Comparison of ENCODE assay signal across 8 cellular contexts in the genomic region with DNA sequence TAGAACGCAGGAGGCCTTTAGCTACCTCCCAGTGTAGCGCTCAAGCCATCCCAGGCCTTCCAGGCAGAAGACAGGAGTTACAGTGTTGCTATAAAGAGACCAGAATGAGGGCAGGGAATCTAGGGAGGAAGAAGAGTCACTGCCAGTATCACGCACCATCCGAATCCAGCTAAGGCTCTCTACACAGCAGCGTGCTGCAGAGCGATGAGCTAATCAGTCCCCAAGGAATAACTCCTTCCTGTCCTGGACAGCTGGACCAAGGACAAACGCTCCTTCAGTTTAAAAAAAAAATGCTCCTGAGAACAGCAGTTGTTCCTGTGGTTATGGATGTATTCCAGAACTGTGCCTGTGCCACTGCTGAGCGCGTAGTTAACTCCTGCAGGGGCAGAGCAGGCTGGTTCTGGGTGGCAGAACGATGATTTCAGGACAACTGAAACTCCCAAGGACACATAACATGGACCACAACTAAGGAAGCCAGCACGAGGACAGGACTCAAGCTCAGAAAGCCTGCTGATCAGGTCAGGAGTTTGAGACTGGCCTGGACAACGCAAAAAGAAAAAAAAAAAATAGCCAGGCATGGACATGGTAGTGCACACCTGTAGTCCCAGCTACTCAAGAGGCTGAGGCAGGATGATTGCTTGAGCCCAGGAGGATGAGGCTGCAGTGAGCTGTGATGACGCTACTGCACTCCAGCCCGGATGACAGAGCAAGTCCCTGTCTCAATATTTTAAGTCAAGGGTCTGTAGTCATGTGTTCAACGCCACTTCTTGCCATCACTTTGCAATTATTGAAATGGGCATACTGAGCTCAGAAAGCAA. TPM values are rescaled to one million over a fixed set of nuclear protein-coding genes. Genes with fewer than 3 reads are reported as not detected.
DNase-seq lines count a peak whose midpoint lies in the region; ATAC-seq and TF ChIP-seq lines count a peak whose summit lies in the region.

No MANE protein-coding gene starts in this region.

- peak overlapping the region; percentile 26 for H3K4me2 ChIP-seq in mesenchymal stem cell (ENCODE audit: low read length, poor library complexity, severe bottlenecking)

- H3K9me3 ChIP-seq in HUES48 (ENCODE audit: control insufficient read depth, insufficient read depth, low read length) (no peaks in the 10 kb centered on the region), breast epithelium (no peaks in the 10 kb centered on the region), mesenchymal stem cell (ENCODE audit: control insufficient read depth, low read length) (no peaks in the 10 kb centered on the region)

- H2BK15ac ChIP-seq in mesenchymal stem cell (ENCODE audit: low read depth, poor library complexity, severe bottlenecking), result no peak overlapping the region

- peaks cover 25% of the 10 kb centered on the region for H3K4me1 ChIP-seq in HUES48 (ENCODE audit: control insufficient read depth, insufficient read depth, low read length)
- H3K4me1 ChIP-seq in breast epithelium, result peaks cover 22 to 41% of the 10 kb centered on the region in 2 donors
- peaks cover 58% of the 10 kb centered on the region for H3K4me1 ChIP-seq in mesenchymal stem cell (ENCODE audit: control insufficient read depth, insufficient read depth, low read depth, low read length)

- peaks cover 37% of the 10 kb centered on the region for H3K36me3 ChIP-seq in HUES48 (ENCODE audit: control insufficient read depth, insufficient read depth, low read length)
- no peaks in the 10 kb centered on the region for H3K36me3 ChIP-seq in breast epithelium
- peaks cover 33 to 36% of the 10 kb centered on the region in 2 experiments for H3K36me3 ChIP-seq in mesenchymal stem cell (ENCODE audit: control insufficient read depth in 1 of 2, insufficient read depth in 2 of 2, low read depth in 1 of 2, low read length in 2 of 2)

- 19% methylated on average over 15 of the region's 15 CpGs for WGBS in mesenchymal stem cell

- ATAC-seq in GM21717 (IDR thresholded peaks at IDR 0.05; ENCODE audit: unreplicated experiment) (no peak), HG03025 (IDR thresholded peaks at IDR 0.05; ENCODE audit: low FRiP score, unreplicated experiment) (no peak)
- no peak for ATAC-seq in stimulated activated naive CD8-positive, alpha-beta T cell treated with anti-CD3 and anti-CD28 coated beads, Interleukin-15, Interleukin-2, amounts not matched to agents 100 U/mL and 50 U/mL, for 24 hours

- in situ Hi-C loops in ACHN (cut with HindIII; ENCODE audit: low pct_ligation_motif_present, low pct_unique_long_range_greater_than_20kb, low sequenced_read_pairs), result no loop called here

- peak overlapping the region in 1 of 2 experiments; percentile 79 for H2BK12ac ChIP-seq in mesenchymal stem cell (ENCODE audit: low read length in 2 of 2)

- H3K18ac ChIP-seq in mesenchymal stem cell (ENCODE audit: low read depth in 1 of 2, low read length in 2 of 2), result peak overlapping the region; percentile 53 to 79

- H2BK120ac ChIP-seq in mesenchymal stem cell (ENCODE audit: low read depth, low read length), result no peak overlapping the region

- peaks cover 19% of the 10 kb centered on the region for H3K79me1 ChIP-seq in mesenchymal stem cell (replicated peaks; ENCODE audit: low read length, poor library complexity, severe bottlenecking)

- H3K4me3 ChIP-seq in HUES48 (ENCODE audit: low read depth, low read length) (no peak overlapping the region; the same call in 1 of the 2 replicates), breast epithelium (peak overlapping the region in 2 of 3 donors; percentile 15 to 23), mesenchymal stem cell (ENCODE audit: insufficient read depth in 1 of 2, low read depth in 1 of 2, low read length in 2 of 2) (peak overlapping the region in 1 of 2 experiments; percentile 98)

- no peak for TF ChIP-seq POLR2A in breast epithelium (IDR thresholded peaks at IDR 0.05)

- no peak overlapping the region for H4K91ac ChIP-seq in mesenchymal stem cell (ENCODE audit: low read length)

- H3K23ac ChIP-seq in mesenchymal stem cell (ENCODE audit: low read length in 2 of 2), result no peak overlapping the region

- intact Hi-C loops in breast epithelium (cut with DNase I; ENCODE audit: low total_unique reads), result no loop called here

- peak overlapping the region in 1 of 2 experiments; percentile 57 for H3K4ac ChIP-seq in mesenchymal stem cell (ENCODE audit: low read depth in 1 of 2, low read length in 2 of 2)

- H3K27ac ChIP-seq in HUES48 (ENCODE audit: low read depth, low read length), result no peak overlapping the region
- peak overlapping the region; percentile 85 to 88 for H3K27ac ChIP-seq in breast epithelium
- H3K27ac ChIP-seq in mesenchymal stem cell (ENCODE audit: low read length, poor library complexity, severe bottlenecking), result peak overlapping the region; percentile 74

- H3K14ac ChIP-seq in mesenchymal stem cell (ENCODE audit: low read length in 2 of 2), result peak overlapping the region in 1 of 2 experiments; percentile 56

- H2BK5ac ChIP-seq in mesenchymal stem cell (ENCODE audit: low read depth, low read length, poor library complexity, severe bottlenecking), result no peak overlapping the region

- TF ChIP-seq CTCF in breast epithelium (IDR thresholded peaks at IDR 0.05), result no peak

- H3K27me3 ChIP-seq in HUES48 (ENCODE audit: control insufficient read depth, insufficient read depth, low read length) (no peaks in the 10 kb centered on the region), breast epithelium (no peaks in the 10 kb centered on the region), mesenchymal stem cell (ENCODE audit: control insufficient read depth in 1 of 2, insufficient read depth in 1 of 2, low read length in 2 of 2) (no peaks in the 10 kb centered on the region)

- peak; percentile 35 for DNase-seq in ACHN
- no peak for DNase-seq in breast epithelium (ENCODE audit: low spot score in 2 of 2)
- DNase-seq in mesenchymal stem cell, result peak; percentile 97
- no peak for DNase-seq in mesenteric fat pad (ENCODE audit: low spot score)
- DNase-seq in stimulated activated naive CD8-positive, alpha-beta T cell treated with anti-CD3 and anti-CD28 coated beads, Interleukin-15, Interleukin-2, amounts not matched to agents 100 U/mL and 50 U/mL, for 24 hours, result no peak

- H4K8ac ChIP-seq in mesenchymal stem cell (ENCODE audit: low read length), result no peak overlapping the region

- H3K9ac ChIP-seq in HUES48 (ENCODE audit: low read depth, low read length), result peak overlapping the region; percentile 27; the same call in 1 of the 2 replicates
- peak overlapping the region; percentile 98 for H3K9ac ChIP-seq in mesenchymal stem cell (ENCODE audit: low read length)

- no peak overlapping the region for H2AFZ ChIP-seq in mesenchymal stem cell (ENCODE audit: low read depth, low read length)

- peak overlapping the region; percentile 27 for H2AK5ac ChIP-seq in mesenchymal stem cell (ENCODE audit: low read length, severe bottlenecking)

RNA-seq across cellular contexts. Expression of gene IFFO1, which starts 2.6 kb away (rescaled TPM):
- 10 to 100 TPM in 2 of 3 donors, 1 to 10 TPM in 1; 7.2 to 22.4 (median 15.7) TPM for total RNA-seq in breast epithelium
- polyA plus RNA-seq in mesenchymal stem cell (2013, experiment 1 of 2), result 26.1 TPM
- polyA plus RNA-seq in mesenchymal stem cell (2013, experiment 2 of 2), result 25.6 TPM
- 22.5 TPM for total RNA-seq in mesenteric fat pad

RNA-seq across cellular contexts. Expression of gene NOP2, which starts 14.8 kb away (rescaled TPM):
- 10 to 100 TPM; 30.6 to 37.6 (median 31.5) TPM for total RNA-seq in breast epithelium
- polyA plus RNA-seq in mesenchymal stem cell (2013, experiment 1 of 2), result 20.3 TPM
- polyA plus RNA-seq in mesenchymal stem cell (2013, experiment 2 of 2), result 21.3 TPM
- total RNA-seq in mesenteric fat pad, result 56.0 TPM

RNA-seq across cellular contexts. Expression of gene GAPDH, which starts 18.9 kb away (rescaled TPM):
- total RNA-seq in breast epithelium (1,000 to 10,000 TPM; 1,134 to 1,818 (median 1,628) TPM), mesenteric fat pad (1,402 TPM)
- 4,502 TPM for polyA plus RNA-seq in mesenchymal stem cell (2013, experiment 1 of 2)
- 4,557 TPM for polyA plus RNA-seq in mesenchymal stem cell (2013, experiment 2 of 2)

RNA-seq across cellular contexts. Expression of gene CHD4, which starts 53.9 kb away (rescaled TPM):
- total RNA-seq in breast epithelium (100 to 1,000 TPM; 162 to 227 (median 203) TPM), mesenteric fat pad (218 TPM)
- 111 TPM for polyA plus RNA-seq in mesenchymal stem cell (2013, experiment 1 of 2)
- 104 TPM for polyA plus RNA-seq in mesenchymal stem cell (2013, experiment 2 of 2)

RNA-seq across cellular contexts. Expression of gene NCAPD2, which starts 59.4 kb away (rescaled TPM):
- 10 to 100 TPM; 21.6 to 66.7 (median 53.9) TPM for total RNA-seq in breast epithelium
- polyA plus RNA-seq in mesenchymal stem cell (2013, experiment 1 of 2), result 11.7 TPM
- polyA plus RNA-seq in mesenchymal stem cell (2013, experiment 2 of 2), result 11.1 TPM
- total RNA-seq in mesenteric fat pad, result 12.8 TPM

Comparison
In these comparisons a context has a peak if more than half of its experiments do, and no peak if none do; other contexts are left out.
1. DNase-seq: peak in ACHN (single experiment) and mesenchymal stem cell (single experiment); none in breast epithelium (0 of 2), mesenteric fat pad (single experiment) and stimulated activated naive CD8-positive, alpha-beta T cell treated with anti-CD3 and anti-CD28 coated beads, Interleukin-15, Interleukin-2, amounts not matched to agents 100 U/mL and 50 U/mL, for 24 hours (single experiment).